6 cellular contexts compared by ENCODE assay signal in the genomic region with DNA sequence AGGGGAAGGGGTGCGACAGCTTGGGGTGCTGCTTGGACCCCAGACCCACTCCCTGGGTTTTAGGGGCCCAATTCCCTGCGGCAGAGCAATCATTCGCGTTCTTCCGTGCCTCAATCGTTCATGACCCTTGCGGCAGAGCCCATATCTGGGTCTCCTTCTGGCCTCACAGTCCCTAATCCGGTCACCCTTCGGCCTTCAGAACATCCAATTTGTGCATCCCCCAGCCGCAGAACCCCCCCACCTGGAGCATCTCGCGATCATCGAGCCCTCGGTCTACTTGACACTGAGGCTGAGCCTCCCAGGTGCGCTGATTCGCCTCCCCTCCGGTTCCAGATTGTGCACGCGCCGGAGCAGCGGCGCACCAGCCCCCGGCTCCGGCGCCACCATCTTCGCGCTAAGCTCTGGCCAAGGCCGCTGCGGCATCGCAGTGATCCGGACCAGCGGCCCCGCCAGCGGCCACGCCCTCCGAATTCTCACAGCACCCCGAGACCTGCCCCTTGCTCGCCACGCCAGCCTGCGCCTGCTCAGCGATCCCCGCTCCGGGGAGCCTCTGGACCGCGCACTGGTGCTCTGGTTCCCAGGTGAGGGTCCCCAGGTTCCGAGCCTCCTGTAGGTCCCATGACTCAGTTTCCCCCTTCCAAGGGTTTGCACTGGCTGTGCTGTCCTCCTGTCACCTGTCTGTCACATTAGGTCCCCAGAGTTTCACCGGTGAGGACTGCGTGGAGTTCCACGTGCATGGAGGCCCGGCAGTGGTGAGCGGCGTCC. TPM values are rescaled to one million over a fixed set of nuclear protein-coding genes. Genes with fewer than 3 reads are reported as not detected.
DNase-seq lines count a peak whose midpoint lies in the region; ATAC-seq and TF ChIP-seq lines count a peak whose summit lies in the region.

No MANE protein-coding gene starts in this region.

- peak overlapping the region; percentile 50 for H3K23ac ChIP-seq in mesendoderm (ENCODE audit: low read length)

- H3K4me1 ChIP-seq in mesendoderm (ENCODE audit: control insufficient read depth, low read depth, low read length) = no peaks in the 10 kb centered on the region

- no peak for ATAC-seq in omental fat pad (ENCODE audit: low FRiP score)

- no peak overlapping the region for H4K5ac ChIP-seq in mesendoderm (ENCODE audit: low read length)

- peak overlapping the region; percentile 98 for H3K9ac ChIP-seq in mesendoderm (ENCODE audit: low read length)

- peak overlapping the region; percentile 85 for H3K4me3 ChIP-seq in mesendoderm (ENCODE audit: low read length)

- H3K79me1 ChIP-seq in mesendoderm (ENCODE audit: low read length) = peaks cover 2% of the 10 kb centered on the region

- DNase-seq in activated effector memory CD4-positive, alpha-beta T cell treated with anti-CD3 and anti-CD28 coated beads, Interleukin-2, amount 50 U/mL, for 16 hours = peak; percentile 75
- DNase-seq in activated effector memory CD4-positive, alpha-beta T cell treated with Interleukin-2 at 50 U/mL for 16 hours = no peak
- DNase-seq in activated naive CD4-positive, alpha-beta T cell treated with anti-CD3 and anti-CD28 coated beads, Interleukin-2, amount 10 ng/mL, durations not matched to agents 7 days and 5 days = peak; percentile 60
- DNase-seq in mesendoderm = no peak
- DNase-seq in NCI-H187 (lab: John Stamatoyannopoulos, UW) = no peak
- no peak for DNase-seq in omental fat pad (ENCODE audit: low spot score)

- H3K27ac ChIP-seq in mesendoderm (ENCODE audit: low read depth, low read length) = no peak overlapping the region

- H2AK5ac ChIP-seq in mesendoderm (ENCODE audit: low read length) = no peak overlapping the region

- no peak overlapping the region for H4K8ac ChIP-seq in mesendoderm (ENCODE audit: low read depth, low read length)

- no peaks in the 10 kb centered on the region for H3K79me2 ChIP-seq in mesendoderm (ENCODE audit: control insufficient read depth, insufficient read depth, low read length)

- peak overlapping the region; percentile 49 for H3K4ac ChIP-seq in mesendoderm (ENCODE audit: low read depth, low read length)

- peak overlapping the region; percentile 77 for H3K4me3 Mint-ChIP-seq in activated naive CD4-positive, alpha-beta T cell treated with anti-CD3 and anti-CD28 coated beads, Interleukin-2, amount 10 ng/mL, durations not matched to agents 7 days and 5 days

- CTCF ChIA-PET in activated naive CD4-positive, alpha-beta T cell treated with anti-CD3 and anti-CD28 coated beads, Interleukin-2, amount 10 ng/mL, durations not matched to agents 7 days and 5 days (lab: Charles Lee) = interaction anchor here (1.0 to 1.3 kb wide), 2 partner anchors 43 to 48 kb away, joined by 3 read pairs; no protein-coding TSS in a partner anchor

- H3K18ac ChIP-seq in mesendoderm (ENCODE audit: low read length) = no peak overlapping the region

- H2BK15ac ChIP-seq in mesendoderm (replicated peaks; ENCODE audit: low read depth) = no peak overlapping the region

- peak overlapping the region; percentile 97 for H3K56ac ChIP-seq in mesendoderm (ENCODE audit: low read length)

- H3K36me3 ChIP-seq in mesendoderm (ENCODE audit: control insufficient read depth, insufficient read depth, low read length) = no peaks in the 10 kb centered on the region

- H3K27me3 Mint-ChIP-seq in activated naive CD4-positive, alpha-beta T cell treated with anti-CD3 and anti-CD28 coated beads, Interleukin-2, amount 10 ng/mL, durations not matched to agents 7 days and 5 days = peaks cover 5% of the 10 kb centered on the region

- H3K36me3 Mint-ChIP-seq in activated naive CD4-positive, alpha-beta T cell treated with anti-CD3 and anti-CD28 coated beads, Interleukin-2, amount 10 ng/mL, durations not matched to agents 7 days and 5 days = peaks cover 11% of the 10 kb centered on the region

- no peak overlapping the region for H2BK120ac ChIP-seq in mesendoderm (ENCODE audit: low read depth, low read length)

- H2BK5ac ChIP-seq in mesendoderm (ENCODE audit: low read length) = no peak overlapping the region

- H3K27ac Mint-ChIP-seq in activated naive CD4-positive, alpha-beta T cell treated with anti-CD3 and anti-CD28 coated beads, Interleukin-2, amount 10 ng/mL, durations not matched to agents 7 days and 5 days = peak overlapping the region; percentile 92

- no peaks in the 10 kb centered on the region for H3K27me3 ChIP-seq in mesendoderm (ENCODE audit: insufficient read depth, low read length, poor library complexity)

- WGBS in mesendoderm (ENCODE audit: extremely low coverage, insufficient coverage, low lambda C conversion rate) = no CpG with 5 or more reads among the region's 52 CpGs

- no peak for TF ChIP-seq CTCF in omental fat pad (IDR thresholded peaks at IDR 0.05)

- H3K4me1 Mint-ChIP-seq in activated naive CD4-positive, alpha-beta T cell treated with anti-CD3 and anti-CD28 coated beads, Interleukin-2, amount 10 ng/mL, durations not matched to agents 7 days and 5 days = peaks cover 45% of the 10 kb centered on the region

- H3K4me2 ChIP-seq in mesendoderm (ENCODE audit: low read length) = peak overlapping the region; percentile 54

- H3K9me3 Mint-ChIP-seq in activated naive CD4-positive, alpha-beta T cell treated with anti-CD3 and anti-CD28 coated beads, Interleukin-2, amount 10 ng/mL, durations not matched to agents 7 days and 5 days = no peaks in the 10 kb centered on the region

RNA-seq across cellular contexts. Expression of gene GTPBP3, which starts 0.5 kb away (rescaled TPM):
- polyA plus RNA-seq in mesendoderm (2013, experiment 1 of 2) = 25.9 TPM
- polyA plus RNA-seq in mesendoderm (2013, experiment 2 of 2) = 26.0 TPM
- 10 to 100 TPM in 2 of 4 donors, 1 to 10 TPM in 2; 7.2 to 36.4 (median 12.0) TPM for total RNA-seq in omental fat pad

RNA-seq across cellular contexts. Expression of gene ANO8, which starts 3.2 kb away (rescaled TPM):
- polyA plus RNA-seq in mesendoderm (2013, experiment 1 of 2) = 4.2 TPM
- 4.3 TPM for polyA plus RNA-seq in mesendoderm (2013, experiment 2 of 2)
- total RNA-seq in omental fat pad = 1 to 10 TPM; 5.5 to 6.1 (median 5.8) TPM

RNA-seq across cellular contexts. Expression of gene DDA1, which starts 28.5 kb away (rescaled TPM):
- 87.4 TPM for polyA plus RNA-seq in mesendoderm (2013, experiment 1 of 2)
- polyA plus RNA-seq in mesendoderm (2013, experiment 2 of 2) = 85.3 TPM
- total RNA-seq in omental fat pad = 10 to 100 TPM in 3 of 4 donors, 1 to 10 TPM in 1; 4.6 to 44.4 (median 23.8) TPM

RNA-seq across cellular contexts. Expression of gene MRPL34, which starts 32.2 kb away (rescaled TPM):
- 73.8 TPM for polyA plus RNA-seq in mesendoderm (2013, experiment 1 of 2)
- 75.8 TPM for polyA plus RNA-seq in mesendoderm (2013, experiment 2 of 2)
- 100 to 1,000 TPM in 3 of 4 donors, 10 to 100 TPM in 1; 87.9 to 134 (median 119) TPM for total RNA-seq in omental fat pad

RNA-seq across cellular contexts. Expression of gene ABHD8, which starts 34.6 kb away (rescaled TPM):
- 4.9 TPM for polyA plus RNA-seq in mesendoderm (2013, experiment 1 of 2)
- polyA plus RNA-seq in mesendoderm (2013, experiment 2 of 2) = 5.1 TPM
- 10 to 100 TPM in 2 of 4 donors, 1 to 10 TPM in 2; 6.1 to 13.2 (median 11.1) TPM for total RNA-seq in omental fat pad

Comparison
In these comparisons a context has a peak if more than half of its experiments do, and no peak if none do; other contexts are left out.
1. DNase-seq: peak in activated effector memory CD4-positive, alpha-beta T cell treated with anti-CD3 and anti-CD28 coated beads, Interleukin-2, amount 50 U/mL, for 16 hours (single experiment) and activated naive CD4-positive, alpha-beta T cell treated with anti-CD3 and anti-CD28 coated beads, Interleukin-2, amount 10 ng/mL, durations not matched to agents 7 days and 5 days (single experiment); none in activated effector memory CD4-positive, alpha-beta T cell treated with Interleukin-2 at 50 U/mL for 16 hours (single experiment), mesendoderm (single experiment), NCI-H187 (0 of 2) and omental fat pad (single experiment).